In the genomic region with DNA sequence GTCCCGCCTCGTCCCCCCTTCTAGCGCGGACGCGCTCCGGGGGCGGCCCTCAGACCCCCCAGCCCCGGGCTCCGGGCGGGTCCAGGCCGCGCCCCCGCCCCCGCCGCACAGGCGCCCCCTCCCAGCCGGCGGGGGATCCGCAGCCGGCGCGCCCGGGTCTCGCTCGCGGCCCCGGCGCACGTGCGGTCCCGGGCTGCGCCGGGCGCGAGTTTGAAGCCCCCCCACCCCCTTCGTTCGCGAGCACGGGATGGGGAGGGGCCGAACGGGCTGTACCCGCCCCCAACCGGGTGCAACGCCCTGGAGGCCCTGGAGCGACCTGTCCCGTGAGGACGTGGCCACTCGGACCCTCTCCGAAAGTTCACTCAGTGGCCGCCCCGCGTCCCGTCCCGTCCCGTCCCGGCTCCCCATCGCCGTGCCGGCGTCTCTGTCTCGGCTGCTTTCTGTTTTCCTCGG, we compare ENCODE assay signal across 8 cellular contexts. TPM values are rescaled to one million over a fixed set of nuclear protein-coding genes. Genes with fewer than 3 reads are reported as not detected.
DNase-seq lines count a peak whose midpoint lies in the region; ATAC-seq and TF ChIP-seq lines count a peak whose summit lies in the region.

No MANE protein-coding gene starts in this region.

- no peaks in the 10 kb centered on the region for H3K9me3 Mint-ChIP-seq in activated CD8-positive, alpha-beta memory T cell treated with anti-CD3 and anti-CD28 coated beads, Interleukin-2, amount 10 ng/mL, durations not matched to agents 7 days and 5 days (ENCODE audit: low read depth)
- no peaks in the 10 kb centered on the region for H3K9me3 Mint-ChIP-seq in nephron

- peaks cover 2% of the 10 kb centered on the region for H3K36me3 Mint-ChIP-seq in activated CD8-positive, alpha-beta memory T cell treated with anti-CD3 and anti-CD28 coated beads, Interleukin-2, amount 10 ng/mL, durations not matched to agents 7 days and 5 days
- no peaks in the 10 kb centered on the region for H3K36me3 Mint-ChIP-seq in nephron (ENCODE audit: low read depth)

- WGBS in esophagus, 2 donors: 1% methylated on average over 28 to 63 of the region's 63 CpGs

- no peak overlapping the region for H3K27ac Mint-ChIP-seq in activated CD8-positive, alpha-beta memory T cell treated with anti-CD3 and anti-CD28 coated beads, Interleukin-2, amount 10 ng/mL, durations not matched to agents 7 days and 5 days
- H3K27ac Mint-ChIP-seq in nephron: peak overlapping the region; percentile 70 to 97 (median 95)

- no peak for TF ChIP-seq CTCF in nephron (IDR thresholded peaks at IDR 0.05; ENCODE audit: unreplicated experiment in 3 of 3)

- H3K4me1 Mint-ChIP-seq in activated CD8-positive, alpha-beta memory T cell treated with anti-CD3 and anti-CD28 coated beads, Interleukin-2, amount 10 ng/mL, durations not matched to agents 7 days and 5 days: peaks cover 13% of the 10 kb centered on the region
- peaks cover 33% of the 10 kb centered on the region for H3K4me1 Mint-ChIP-seq in nephron

- CTCF ChIA-PET in activated CD8-positive, alpha-beta memory T cell treated with anti-CD3 and anti-CD28 coated beads, Interleukin-2, amount 10 ng/mL, durations not matched to agents 7 days and 5 days (lab: Charles Lee): no interaction called here

- no peak for DNase-seq in activated CD8-positive, alpha-beta memory T cell treated with anti-CD3 and anti-CD28 coated beads, Interleukin-2, amount 10 ng/mL, durations not matched to agents 7 days and 5 days
- no peak for DNase-seq in activated CD8-positive, alpha-beta memory T cell treated with anti-CD3 and anti-CD28 coated beads, Interleukin-2, amount 50 U/mL, for 48 hours
- DNase-seq in SK-N-MC (ENCODE audit: low read depth, low spot score) (no peak), GF-D8 (lab: John Stamatoyannopoulos, UW) (no peak), NCI-H2029 treated with DMSO at 0.1 percent for 48 hours (lab: John Stamatoyannopoulos, UW) (no peak)

- no peaks in the 10 kb centered on the region for H3K27me3 ChIP-seq in esophagus (ENCODE audit: control insufficient read depth in 1 of 2, insufficient read depth in 2 of 2, low read length in 2 of 2)

- H3K36me3 ChIP-seq in SK-N-MC (ENCODE audit: insufficient read depth, low read length) (no peaks in the 10 kb centered on the region; the same call in 1 of the 2 replicates), esophagus (ENCODE audit: control insufficient read depth in 2 of 2, insufficient read depth in 2 of 2, low read length in 1 of 2) (no peaks in the 10 kb centered on the region)

- peak overlapping the region; percentile 72 for H3K4me3 Mint-ChIP-seq in activated CD8-positive, alpha-beta memory T cell treated with anti-CD3 and anti-CD28 coated beads, Interleukin-2, amount 10 ng/mL, durations not matched to agents 7 days and 5 days
- H3K4me3 Mint-ChIP-seq in nephron: peak overlapping the region; percentile 97 to 99 (median 98)

- H3K27ac ChIP-seq in SK-N-MC (no peak overlapping the region), esophagus (ENCODE audit: low read depth in 2 of 2, low read length in 1 of 2) (peak overlapping the region; percentile 80 to 91)

- H3K9me3 ChIP-seq in SK-N-MC (ENCODE audit: low read depth, low read length) (no peaks in the 10 kb centered on the region), esophagus (ENCODE audit: control insufficient read depth in 2 of 2, insufficient read depth in 1 of 2, low read depth in 1 of 2, low read length in 1 of 2) (no peaks in the 10 kb centered on the region)

- H3K9ac ChIP-seq in SK-N-MC (ENCODE audit: insufficient read length): peak overlapping the region; percentile 68

- H3K27me3 Mint-ChIP-seq in activated CD8-positive, alpha-beta memory T cell treated with anti-CD3 and anti-CD28 coated beads, Interleukin-2, amount 10 ng/mL, durations not matched to agents 7 days and 5 days: peaks cover 47% of the 10 kb centered on the region
- peaks cover 11% of the 10 kb centered on the region for H3K27me3 Mint-ChIP-seq in nephron (ENCODE audit: low read depth)

- H3K4me3 ChIP-seq in SK-N-MC (peak overlapping the region; percentile 93), esophagus (ENCODE audit: low read depth in 1 of 2, low read length in 2 of 2) (peak overlapping the region; percentile 74 to 81)

- peak; percentile 7 for ATAC-seq in activated CD8-positive, alpha-beta memory T cell treated with anti-CD3 and anti-CD28 coated beads, Interleukin-2, amount 10 ng/mL, durations not matched to agents 7 days and 5 days
- ATAC-seq in GM21447 (IDR thresholded peaks at IDR 0.05; ENCODE audit: unreplicated experiment): no peak

- peaks cover 12 to 18% of the 10 kb centered on the region in 2 donors for H3K4me1 ChIP-seq in esophagus (ENCODE audit: control insufficient read depth in 2 of 2, insufficient read depth in 2 of 2, low read length in 1 of 2)

RNA-seq across cellular contexts. Expression of a gene that starts 0.8 kb away (rescaled TPM):
- under 1 TPM; 0.23 to 0.41 TPM for total RNA-seq in activated CD8-positive, alpha-beta memory T cell treated with anti-CD3 and anti-CD28 coated beads, Interleukin-2, amount 10 ng/mL, durations not matched to agents 7 days and 5 days
- 10 to 100 TPM; 62.7 to 69.9 TPM for polyA plus RNA-seq in esophagus
